ENCODE assay signal across 1 cellular context in the genomic region with DNA sequence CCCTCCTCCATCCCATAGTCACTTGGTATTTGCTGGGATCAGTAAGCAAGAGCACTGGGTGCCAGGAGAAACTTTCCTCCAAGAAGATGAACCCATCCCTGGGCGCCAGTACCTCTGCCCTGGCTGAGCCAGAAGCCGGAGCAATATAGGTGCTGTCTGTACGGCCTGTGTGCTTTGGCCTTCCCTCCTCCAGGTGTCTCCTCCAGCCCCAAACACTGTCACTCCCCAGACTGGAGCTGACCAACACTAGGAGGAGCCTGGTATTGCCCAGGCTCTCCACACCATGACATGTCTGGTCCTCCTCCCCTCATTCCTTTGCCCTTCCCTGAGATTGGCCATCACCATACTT.
TF ChIP-seq lines count a peak whose summit lies in the region.

No MANE protein-coding gene starts in this region.

TF ChIP-seq in K562, 482 proteins besides CTCF, POLR2A, EP300 and RAD21:
- no peak for TF ChIP-seq ARID2 (IDR thresholded peaks at IDR 0.05)
- no peak for TF ChIP-seq U2AF2 (optimal IDR thresholded peaks at IDR 0.05; ENCODE audit: low read depth, low read length)
- TF ChIP-seq, protein P1, sequence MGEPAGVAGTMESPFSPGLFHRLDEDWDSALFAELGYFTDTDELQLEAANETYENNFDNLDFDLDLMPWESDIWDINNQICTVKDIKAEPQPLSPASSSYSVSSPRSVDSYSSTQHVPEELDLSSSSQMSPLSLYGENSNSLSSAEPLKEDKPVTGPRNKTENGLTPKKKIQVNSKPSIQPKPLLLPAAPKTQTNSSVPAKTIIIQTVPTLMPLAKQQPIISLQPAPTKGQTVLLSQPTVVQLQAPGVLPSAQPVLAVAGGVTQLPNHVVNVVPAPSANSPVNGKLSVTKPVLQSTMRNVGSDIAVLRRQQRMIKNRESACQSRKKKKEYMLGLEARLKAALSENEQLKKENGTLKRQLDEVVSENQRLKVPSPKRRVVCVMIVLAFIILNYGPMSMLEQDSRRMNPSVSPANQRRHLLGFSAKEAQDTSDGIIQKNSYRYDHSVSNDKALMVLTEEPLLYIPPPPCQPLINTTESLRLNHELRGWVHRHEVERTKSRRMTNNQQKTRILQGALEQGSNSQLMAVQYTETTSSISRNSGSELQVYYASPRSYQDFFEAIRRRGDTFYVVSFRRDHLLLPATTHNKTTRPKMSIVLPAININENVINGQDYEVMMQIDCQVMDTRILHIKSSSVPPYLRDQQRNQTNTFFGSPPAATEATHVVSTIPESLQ (CRISPR knock-in tag; IDR thresholded peaks at IDR 0.05), result no peak
- TF ChIP-seq ZNF445 (CRISPR knock-in tag; IDR thresholded peaks at IDR 0.05; ENCODE audit: low read depth), result no peak
- TF ChIP-seq SMC3 (conservative IDR thresholded peaks at IDR 0.05; ENCODE audit: insufficient read depth, low read depth, low read length), result no peak
- TF ChIP-seq, protein P2, sequence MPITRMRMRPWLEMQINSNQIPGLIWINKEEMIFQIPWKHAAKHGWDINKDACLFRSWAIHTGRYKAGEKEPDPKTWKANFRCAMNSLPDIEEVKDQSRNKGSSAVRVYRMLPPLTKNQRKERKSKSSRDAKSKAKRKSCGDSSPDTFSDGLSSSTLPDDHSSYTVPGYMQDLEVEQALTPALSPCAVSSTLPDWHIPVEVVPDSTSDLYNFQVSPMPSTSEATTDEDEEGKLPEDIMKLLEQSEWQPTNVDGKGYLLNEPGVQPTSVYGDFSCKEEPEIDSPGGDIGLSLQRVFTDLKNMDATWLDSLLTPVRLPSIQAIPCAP (CRISPR knock-in tag; IDR thresholded peaks at IDR 0.05; ENCODE audit: borderline replicate concordance), result no peak
- no peak for TF ChIP-seq TCFL5 (CRISPR knock-in tag; conservative IDR thresholded peaks at IDR 0.05)
- TF ChIP-seq TEAD4 (IDR thresholded peaks at IDR 0.05; ENCODE audit: low read length), result no peak
- TF ChIP-seq TEAD4 (CRISPR knock-in tag; IDR thresholded peaks at IDR 0.05; ENCODE audit: borderline replicate concordance), result no peak
- no peak for TF ChIP-seq ZNF23 (CRISPR knock-in tag; IDR thresholded peaks at IDR 0.05)
